In genomic region chr4:52939739-52940138, GRCh38 we compare ENCODE assay signal across 15 cellular contexts.
A peak's percentile ranks its signal among the peaks of the same experiment; 100 is the strongest.
DNase-seq lines count a peak whose midpoint lies in the region; TF ChIP-seq lines count a peak whose summit lies in the region.
"Had no signal": no experiment of that assay in that cellular context is flagged by ENCODE, and none has a peak within 500 bp of the region (broad histone marks: within the 10 kb centered on the region; RNA-seq: fewer than 3 reads in every experiment).

No MANE protein-coding gene starts in this region.

- H3K27ac ChIP-seq in hepatocyte, result no peak overlapping the region
- H3K27ac ChIP-seq: A549 had no signal

- H3K4me1 ChIP-seq in hepatocyte (ENCODE audit: insufficient read depth), result no peaks in the 10 kb centered on the region
- H3K4me1 ChIP-seq: A549, Caco-2 had no signal

- no peaks in the 10 kb centered on the region for H3K27me3 ChIP-seq in hepatocyte

- 77% methylated on average over 2 of the region's 2 CpGs for WGBS in hepatocyte (ENCODE audit: low lambda C conversion rate, missing lambda C conversion rate)

- no peaks in the 10 kb centered on the region for H3K36me3 Mint-ChIP-seq in nephron (ENCODE audit: low read depth)
- peaks cover 11% of the 10 kb centered on the region; the same call in 1 of the 2 replicates for H3K36me3 Mint-ChIP-seq in HFFc6 (ENCODE audit: low read depth)

- H3K27me3 Mint-ChIP-seq in nephron (ENCODE audit: low read depth) (no peaks in the 10 kb centered on the region), HFFc6 (ENCODE audit: insufficient read depth) (no peaks in the 10 kb centered on the region; the same call in 1 of the 2 replicates)

- no peak for TF ChIP-seq CTCF in nephron (IDR thresholded peaks at IDR 0.05; ENCODE audit: unreplicated experiment in 3 of 3)
- TF ChIP-seq CTCF in HFFc6 (IDR thresholded peaks at IDR 0.05), result no peak
- TF ChIP-seq CTCF in hepatocyte (IDR thresholded peaks at IDR 0.05; ENCODE audit: poor library complexity), result no peak

- no peaks in the 10 kb centered on the region for H3K79me2 ChIP-seq in hepatocyte

- peak overlapping the region in 1 of 3 experiments; percentile 64 for H3K4me3 Mint-ChIP-seq in nephron
- H3K4me3 Mint-ChIP-seq in HFFc6, result no peak overlapping the region
- H3K4me3 Mint-ChIP-seq: CD14-positive monocyte had no signal

- H3K9me3 ChIP-seq in hepatocyte (ENCODE audit: low read depth), result no peaks in the 10 kb centered on the region
- H3K9me3 ChIP-seq: A549, Caco-2 had no signal

- no peaks in the 10 kb centered on the region for H3K9me2 ChIP-seq in hepatocyte (replicated peaks; ENCODE audit: insufficient read depth)

- H3K36me3 ChIP-seq in hepatocyte (replicated peaks; ENCODE audit: insufficient read depth, low read depth), result no peaks in the 10 kb centered on the region

- no peaks in the 10 kb centered on the region for H4K20me1 ChIP-seq in hepatocyte (ENCODE audit: insufficient read depth, poor library complexity, severe bottlenecking)

- H3K4me1 Mint-ChIP-seq in nephron (peaks cover 56% of the 10 kb centered on the region), HFFc6 (ENCODE audit: low read depth) (peaks cover 10% of the 10 kb centered on the region)
- H3K4me1 Mint-ChIP-seq: CD14-positive monocyte had no signal

- no peak overlapping the region for H2AFZ ChIP-seq in hepatocyte

- in situ Hi-C loops in G401 (cut with HindIII; ENCODE audit: low sequenced_read_pairs), result no loop called here

- DNase-seq in G401 (ENCODE audit: low spot score) (peak; percentile 98), NCI-H2171 treated with DMSO at 0.1 percent for 48 hours (lab: John Stamatoyannopoulos, UW) (peak; percentile 78), cerebellar nuclear complex (lab: John Stamatoyannopoulos, UW) (peak; percentile 66 to 96), HFFc6 (no peak), hepatocyte (ENCODE audit: low spot score) (no peak)
- no peak for DNase-seq in stimulated activated CD4-positive, alpha-beta T cell treated with anti-CD3 and anti-CD28 coated beads, Interleukin-4, amount 100 ng/mL, for 1 hour
- no peak for DNase-seq in activated CD4-positive, alpha-beta T cell treated with anti-CD3 and anti-CD28 coated beads for 1 hour
- DNase-seq: Caco-2, DMS79, GOT3, MM.1S, SHP77 treated with DMSO at 0.1 percent for 48 hours had no signal

- H3K4me2 ChIP-seq in hepatocyte, result no peak overlapping the region
- H3K4me2 ChIP-seq: A549 had no signal

- H3K4me3 ChIP-seq in hepatocyte, result no peak overlapping the region
- H3K4me3 ChIP-seq: A549 had no signal

- H3K27ac Mint-ChIP-seq in nephron (peak overlapping the region in 2 of 3 experiments; percentile 54 to 70), HFFc6 (no peak overlapping the region)
- H3K27ac Mint-ChIP-seq: CD14-positive monocyte had no signal

- no peaks in the 10 kb centered on the region for H3K9me3 Mint-ChIP-seq in nephron
- no peaks in the 10 kb centered on the region for H3K9me3 Mint-ChIP-seq in HFFc6

Comparison
In these comparisons a context has a peak if more than half of its experiments do, and no peak if none do; other contexts are left out.
1. DNase-seq: peak in G401 (single experiment), NCI-H2171 treated with DMSO at 0.1 percent for 48 hours (single experiment) and cerebellar nuclear complex (2 of 2); none in HFFc6 (single experiment), hepatocyte (single experiment), stimulated activated CD4-positive, alpha-beta T cell treated with anti-CD3 and anti-CD28 coated beads, Interleukin-4, amount 100 ng/mL, for 1 hour (single experiment) and activated CD4-positive, alpha-beta T cell treated with anti-CD3 and anti-CD28 coated beads for 1 hour (single experiment).